24 cellular contexts compared by ENCODE assay signal in the genomic region with DNA sequence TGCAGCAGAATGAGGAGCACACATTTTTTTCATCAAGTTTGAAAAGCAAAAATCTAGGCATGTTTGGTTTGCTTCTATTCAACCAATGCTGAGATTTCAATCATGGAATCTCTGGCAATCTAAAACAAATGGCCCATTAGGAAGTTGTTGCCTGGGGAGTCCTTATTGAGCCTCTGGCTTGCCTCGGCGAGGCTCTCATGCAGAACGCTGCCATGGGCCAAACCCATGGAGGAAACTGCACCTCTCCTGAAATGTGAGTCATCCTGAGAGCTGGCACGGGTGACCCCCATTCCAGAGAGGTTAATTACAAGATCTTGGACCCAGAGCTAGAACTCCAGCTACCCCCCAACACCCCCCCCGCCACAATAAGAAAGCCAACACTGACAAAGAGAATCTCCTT.
DNase-seq lines count a peak whose midpoint lies in the region; ATAC-seq and TF ChIP-seq lines count a peak whose summit lies in the region.
"Had no signal": no experiment of that assay in that cellular context is flagged by ENCODE, and none has a peak within 500 bp of the region (broad histone marks: within the 10 kb centered on the region; RNA-seq: fewer than 3 reads in every experiment).

No MANE protein-coding gene starts in this region.

- H3K4me3 ChIP-seq in kidney epithelial cell (ENCODE audit: low read depth, low read length), result no peak overlapping the region
- H3K4me3 ChIP-seq: A549, dorsolateral prefrontal cortex, stomach had no signal

- H3K36me3 ChIP-seq in kidney epithelial cell (ENCODE audit: control insufficient read depth, insufficient read depth, low read length), result no peaks in the 10 kb centered on the region
- H3K36me3 ChIP-seq: stomach had no signal

- DNase-seq in A172 (ENCODE audit: low spot score) (peak; percentile 13), dedifferentiated amniotic fluid mesenchymal stem cell (ENCODE audit: extremely low spot score) (peak; percentile 20), kidney epithelial cell (ENCODE audit: low read depth) (peak; percentile 26), NCI-H82 treated with DMSO at 0.1 percent for 48 hours (lab: John Stamatoyannopoulos, UW; ENCODE audit: unreplicated experiment) (no peak)
- DNase-seq in activated naive CD4-positive, alpha-beta T cell treated with anti-CD3 and anti-CD28 coated beads, Interleukin-2, amount 50 U/mL, for 16 hours, result no peak
- DNase-seq: activated CD4-positive, alpha-beta memory T cell treated with anti-CD3 and anti-CD28 coated beads, Interleukin-2, amount 10 ng/mL, durations not matched to agents 7 days and 5 days; amygdala; central memory CD4-positive, alpha-beta T cell; dorsolateral prefrontal cortex; erythroblast; KBM-7; left cardiac atrium; naive B cell; NCI-H69; occipital lobe; stimulated activated CD4-positive, alpha-beta T cell treated with anti-CD3 and anti-CD28 coated beads, Interleukin-12 subunit alpha, Interleukin-12 subunit beta, amount 100 ng/mL, for 4 hours; stomach; trophoblast cell had no signal

- H3K27me3 ChIP-seq in kidney epithelial cell (ENCODE audit: control insufficient read depth, insufficient read depth, low read length), result no peaks in the 10 kb centered on the region
- H3K27me3 ChIP-seq: stomach had no signal

- ATAC-seq in GM19455 (IDR thresholded peaks at IDR 0.05; ENCODE audit: unreplicated experiment), result no peak
- ATAC-seq in GM21447 (IDR thresholded peaks at IDR 0.05; ENCODE audit: unreplicated experiment), result no peak
- ATAC-seq: A549; activated CD4-positive, CD25-positive, alpha-beta regulatory T cell treated with anti-CD3 and anti-CD28 coated beads, Interleukin-2, amount 50 U/mL, for 24 hours; left cardiac atrium; Right ventricle myocardium inferior had no signal

- no peak for TF ChIP-seq RAD21 in Ishikawa (IDR thresholded peaks at IDR 0.05; ENCODE audit: low read depth)

- TF ChIP-seq CTCF in kidney epithelial cell (IDR thresholded peaks at IDR 0.05; ENCODE audit: insufficient read depth, low read length, poor library complexity, severe bottlenecking), result no peak

- TF ChIP-seq EP300 in Ishikawa (IDR thresholded peaks at IDR 0.05; ENCODE audit: borderline replicate concordance), result peak; percentile 39; the same call in 1 of the 2 replicates

TF ChIP-seq in Ishikawa, 13 proteins besides CTCF, POLR2A, EP300 and RAD21:
- TF ChIP-seq TCF12 (IDR thresholded peaks at IDR 0.05; ENCODE audit: low read depth) (0 out of 2 replicates have a peak, but pooled peaks have one; percentile 33), TAF1 (IDR thresholded peaks at IDR 0.05; ENCODE audit: low read depth) (no peak), YY1 (IDR thresholded peaks at IDR 0.05; ENCODE audit: low read depth) (0 out of 2 replicates have a peak, but pooled peaks have one; percentile 31), NFIC (IDR thresholded peaks at IDR 0.05) (peak; percentile 62)
- TF ChIP-seq, protein P1, sequence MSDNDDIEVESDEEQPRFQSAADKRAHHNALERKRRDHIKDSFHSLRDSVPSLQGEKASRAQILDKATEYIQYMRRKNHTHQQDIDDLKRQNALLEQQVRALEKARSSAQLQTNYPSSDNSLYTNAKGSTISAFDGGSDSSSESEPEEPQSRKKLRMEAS (IDR thresholded peaks at IDR 0.05), result 0 out of 2 replicates have a peak, but pooled peaks have one; percentile 19

Comparison
In these comparisons a context has a peak if more than half of its experiments do, and no peak if none do; other contexts are left out.
1. DNase-seq: peak in A172 (single experiment), dedifferentiated amniotic fluid mesenchymal stem cell (single experiment) and kidney epithelial cell (single experiment); none in NCI-H82 treated with DMSO at 0.1 percent for 48 hours (single experiment) and activated naive CD4-positive, alpha-beta T cell treated with anti-CD3 and anti-CD28 coated beads, Interleukin-2, amount 50 U/mL, for 16 hours (single experiment).